ENCODE assay signal across 23 cellular contexts in genomic region chr13:110402301-110403069, GRCh38.
A peak's percentile ranks its signal among the peaks of the same experiment; 100 is the strongest.
DNase-seq lines count a peak whose midpoint lies in the region; ATAC-seq, FAIRE-seq and TF ChIP-seq lines count a peak whose summit lies in the region.
"Had no signal": no experiment of that assay in that cellular context is flagged by ENCODE, and none has a peak within 500 bp of the region (broad histone marks: within the 10 kb centered on the region; RNA-seq: fewer than 3 reads in every experiment).

No MANE protein-coding gene starts in this region.

- no peaks in the 10 kb centered on the region for H3K36me3 Mint-ChIP-seq in stimulated activated effector memory CD8-positive, alpha-beta T cell treated with anti-CD3 and anti-CD28 coated beads, Interleukin-12 subunit alpha, Interleukin-12 subunit beta, amount 100 ng/mL, for 72 hours

- no TSS peak for BruUV-seq in HepG2 (replicated peaks; lab: Mats Ljungman, UMichigan)

- in situ Hi-C loops in brain microvascular endothelial cell (cut with HindIII; ENCODE audit: low pct_ligation_motif_present, low sequenced_read_pairs), result no loop called here
- in situ Hi-C loops in HepG2 (cut with HindIII; ENCODE audit: extremely low pct_ligation_motif_present, low pct_unique_long_range_greater_than_20kb), result loop anchor here (25.0 kb wide), 1 partner anchor 1440 kb away; no protein-coding TSS in a partner anchor

- no peak for TF ChIP-seq RAD21 in HepG2 (CRISPR knock-in tag; IDR thresholded peaks at IDR 0.05)

- peaks cover 70% of the 10 kb centered on the region for H3K4me1 ChIP-seq in mesodermal cell (ENCODE audit: control insufficient read depth, insufficient read depth, low read length, poor library complexity, severe bottlenecking)
- no peaks in the 10 kb centered on the region for H3K4me1 ChIP-seq in HepG2 (ENCODE audit: insufficient read depth, low read length)

- WGBS in mesodermal cell (ENCODE audit: insufficient coverage in 2 of 2), 2 experiments, result 94 to 97% methylated on average over 7 to 9 of the region's 9 CpGs
- 0% methylated on average over 8 of the region's 9 CpGs for WGBS in HepG2 (ENCODE audit: low lambda C conversion rate)

- intact Hi-C loops in HepG2 (cut with micrococcal nuclease; ENCODE audit: unreplicated experiment), result no loop called here

- no peaks in the 10 kb centered on the region for H4K20me1 ChIP-seq in HepG2 (ENCODE audit: insufficient read depth, low read length)

- H2AFZ ChIP-seq in HepG2 (ENCODE audit: low read length), result no peak overlapping the region
- H2AFZ ChIP-seq: GM23338 had no signal

- no peak overlapping the region for H3K4me2 ChIP-seq in HepG2 (ENCODE audit: low read depth, low read length)
- H3K4me2 ChIP-seq: GM23338 had no signal

- no peak for FAIRE-seq in HepG2 (lab: Jason Lieb, UNC)
- FAIRE-seq: G401.6 had no signal

- H3K9me3 Mint-ChIP-seq in stimulated activated effector memory CD8-positive, alpha-beta T cell treated with anti-CD3 and anti-CD28 coated beads, Interleukin-12 subunit alpha, Interleukin-12 subunit beta, amount 100 ng/mL, for 72 hours, result no peaks in the 10 kb centered on the region
- H3K9me3 Mint-ChIP-seq: activated naive CD8-positive, alpha-beta T cell treated with anti-CD3 and anti-CD28 coated beads, Interleukin-2, amount 50 U/mL, for 24 hours; brain; GM23338 had no signal

- no peak overlapping the region for H3K9ac ChIP-seq in HepG2 (ENCODE audit: insufficient read depth, low read depth, low read length)

- H3K4me3 ChIP-seq in AG04450 (ENCODE audit: low read depth, low read length) (no peak overlapping the region), brain microvascular endothelial cell (ENCODE audit: low read depth, low read length) (no peak overlapping the region), mesodermal cell (ENCODE audit: extremely low read depth, insufficient read depth, low read length, poor library complexity, severe bottlenecking) (no peak overlapping the region), HepG2 (replicated peaks in 1 of 3; ENCODE audit: insufficient read depth in 1 of 3, low read depth in 2 of 3, low read length in 3 of 3) (no peak overlapping the region)
- H3K4me3 ChIP-seq: GM23338 had no signal

- TF ChIP-seq CTCF in AG04450 (IDR thresholded peaks at IDR 0.05; ENCODE audit: low read depth, low read length) (no peak), brain microvascular endothelial cell (IDR thresholded peaks at IDR 0.05; ENCODE audit: low read depth, low read length, missing control alignments) (no peak), HepG2 (CRISPR knock-in tag; IDR thresholded peaks at IDR 0.05) (no peak)

- H3K79me2 ChIP-seq in HepG2 (ENCODE audit: insufficient read depth, low read length), result no peaks in the 10 kb centered on the region

- POLR2A ChIA-PET in AG04450 (lab: Yijun Ruan, JAX) (no interaction called here), HepG2 (lab: Yijun Ruan, JAX) (no interaction called here)

- H3K27ac ChIP-seq in AG04450 (ENCODE audit: low read depth, low read length) (peak overlapping the region; percentile 62), brain microvascular endothelial cell (peak overlapping the region; percentile 100), mesodermal cell (ENCODE audit: low read depth, low read length, severe bottlenecking) (peak overlapping the region; percentile 82), HepG2 (ENCODE audit: extremely low read length, insufficient read depth, low read length) (no peak overlapping the region)
- H3K27ac ChIP-seq: neutrophil had no signal

- peaks cover 12% of the 10 kb centered on the region for H3K36me3 ChIP-seq in brain microvascular endothelial cell (replicated peaks)
- H3K36me3 ChIP-seq in mesodermal cell (ENCODE audit: control insufficient read depth, insufficient read depth, low read length), result peaks cover 42% of the 10 kb centered on the region
- no peaks in the 10 kb centered on the region for H3K36me3 ChIP-seq in HepG2 (replicated peaks in 1 of 2; ENCODE audit: control insufficient read depth in 1 of 2, insufficient read depth in 2 of 2, low read length in 2 of 2)
- H3K36me3 ChIP-seq: neutrophil had no signal

- H3K9me3 ChIP-seq in AG04450 (ENCODE audit: control insufficient read depth, insufficient read depth, low read length) (no peaks in the 10 kb centered on the region; the same call in 1 of the 2 replicates), mesodermal cell (ENCODE audit: control insufficient read depth, low read length) (peaks cover 3% of the 10 kb centered on the region), HepG2 (ENCODE audit: low read length) (no peaks in the 10 kb centered on the region)
- H3K9me3 ChIP-seq: neutrophil had no signal

- H3K27ac Mint-ChIP-seq in stimulated activated effector memory CD8-positive, alpha-beta T cell treated with anti-CD3 and anti-CD28 coated beads, Interleukin-12 subunit alpha, Interleukin-12 subunit beta, amount 100 ng/mL, for 72 hours, result no peak overlapping the region
- H3K27ac Mint-ChIP-seq: activated naive CD8-positive, alpha-beta T cell treated with anti-CD3 and anti-CD28 coated beads, Interleukin-2, amount 50 U/mL, for 24 hours; brain; GM23338 had no signal

- ATAC-seq in stimulated activated effector memory CD8-positive, alpha-beta T cell treated with anti-CD3 and anti-CD28 coated beads, Interleukin-12 subunit alpha, Interleukin-12 subunit beta, amount 100 ng/mL, for 72 hours, result peak; percentile 41
- no peak for ATAC-seq in HG03432 (IDR thresholded peaks at IDR 0.05; ENCODE audit: unreplicated experiment)
- no peak for ATAC-seq in HepG2
- no peak for ATAC-seq in GM21528 (IDR thresholded peaks at IDR 0.05; ENCODE audit: low FRiP score, unreplicated experiment)
- ATAC-seq: activated naive CD8-positive, alpha-beta T cell treated with anti-CD3 and anti-CD28 coated beads, Interleukin-2, amount 50 U/mL, for 24 hours; GM23338; PC-3 had no signal

- TF ChIP-seq POLR2A in HepG2 (IDR thresholded peaks at IDR 0.05; ENCODE audit: insufficient read depth in 1 of 2, low read depth in 2 of 2, low read length in 2 of 2), result no peak

- TF ChIP-seq EP300 in HepG2 (IDR thresholded peaks at IDR 0.05; ENCODE audit: low read depth in 2 of 2, low read length in 2 of 2), result no peak
- no peak for TF ChIP-seq EP300 in HepG2 (CRISPR knock-in tag; IDR thresholded peaks at IDR 0.05; ENCODE audit: borderline replicate concordance)

- no peaks in the 10 kb centered on the region for H3K27me3 ChIP-seq in AG04450 (ENCODE audit: control insufficient read depth, insufficient read depth, low read length)
- H3K27me3 ChIP-seq in brain microvascular endothelial cell (replicated peaks), result no peaks in the 10 kb centered on the region
- H3K27me3 ChIP-seq in HepG2 (ENCODE audit: control insufficient read depth in 1 of 2, insufficient read depth in 2 of 2, low read length in 2 of 2), result peaks cover 2 to 39% of the 10 kb centered on the region in 2 experiments

- peaks cover 5% of the 10 kb centered on the region for H3K4me1 Mint-ChIP-seq in stimulated activated effector memory CD8-positive, alpha-beta T cell treated with anti-CD3 and anti-CD28 coated beads, Interleukin-12 subunit alpha, Interleukin-12 subunit beta, amount 100 ng/mL, for 72 hours

- DNase-seq in AG04450 (ENCODE audit: low read depth, low spot score) (no peak), brain microvascular endothelial cell (no peak), HepG2 (ENCODE audit: low spot score) (no peak), NCI-H2107 (lab: John Stamatoyannopoulos, UW) (no peak)
- DNase-seq in stimulated activated effector memory CD8-positive, alpha-beta T cell treated with anti-CD3 and anti-CD28 coated beads, Interleukin-12 subunit alpha, Interleukin-12 subunit beta, amount 100 ng/mL, for 72 hours (ENCODE audit: low spot score in 2 of 2), result no peak
- DNase-seq: activated gamma-delta T cell; activated naive CD8-positive, alpha-beta T cell treated with anti-CD3 and anti-CD28 coated beads, Interleukin-2, amount 50 U/mL, for 24 hours; islet precursor cell; KBM-7; MM.1S; NCI-H1417; NCI-H446 treated with DMSO at 0.1 percent for 48 hours; PC-3; SHP77; stimulated activated CD4-positive, alpha-beta T cell treated with anti-CD3 and anti-CD28 coated beads, Interleukin-12 subunit alpha, Interleukin-12 subunit beta, amount 100 ng/mL, for 4 hours; T-helper 1 cell had no signal

- H3K4me3 Mint-ChIP-seq in stimulated activated effector memory CD8-positive, alpha-beta T cell treated with anti-CD3 and anti-CD28 coated beads, Interleukin-12 subunit alpha, Interleukin-12 subunit beta, amount 100 ng/mL, for 72 hours, result no peak overlapping the region
- H3K4me3 Mint-ChIP-seq: activated naive CD8-positive, alpha-beta T cell treated with anti-CD3 and anti-CD28 coated beads, Interleukin-2, amount 50 U/mL, for 24 hours; brain; GM23338 had no signal

- CTCF ChIA-PET in AG04450 (lab: Charles Lee) (no interaction called here), HepG2 (lab: Yijun Ruan, JAX; ENCODE audit: low intra/inter-chr PET ratio, low total read pairs) (no interaction called here)

TF ChIP-seq in HepG2, 621 proteins besides CTCF, POLR2A, EP300 and RAD21 (continues in another document):
- TF ChIP-seq ZNF530 (CRISPR knock-in tag; IDR thresholded peaks at IDR 0.05; ENCODE audit: low read depth) (no peak), ZNF710 (CRISPR knock-in tag; IDR thresholded peaks at IDR 0.05; ENCODE audit: borderline replicate concordance) (no peak)
